ENCODE assay signal across 21 cellular contexts in genomic region chr16:29317269-29317668, GRCh38.
"Had no signal": no experiment of that assay in that cellular context is flagged by ENCODE, and none has a peak within 500 bp of the region (broad histone marks: within the 10 kb centered on the region; RNA-seq: fewer than 3 reads in every experiment).

No MANE protein-coding gene starts in this region.

- H3K27ac Mint-ChIP-seq: effector memory CD8-positive, alpha-beta T cell; progenitor cell of endocrine pancreas; stimulated activated naive B cell treated with anti-CD40 and anti-IgM and Interleukin-4, amounts not matched to agents 10 μg/mL and 1 μg/mL and 100 μg/mL, for 72 hours had no signal

- H3K4me3 Mint-ChIP-seq: effector memory CD8-positive, alpha-beta T cell; naive thymus-derived CD8-positive, alpha-beta T cell; stimulated activated naive B cell treated with anti-CD40 and anti-IgM and Interleukin-4, amounts not matched to agents 10 μg/mL and 1 μg/mL and 100 μg/mL, for 72 hours had no signal

- H3K4me3 ChIP-seq: esophagus muscularis mucosa, gastrocnemius medialis, mucosa of descending colon, pancreas, stomach, thoracic aorta, transverse colon had no signal

- H3K36me3 Mint-ChIP-seq: naive thymus-derived CD8-positive, alpha-beta T cell had no signal

- H3K27me3 ChIP-seq: esophagus muscularis mucosa, gastrocnemius medialis, pancreas, stomach, transverse colon had no signal

- H3K9me3 ChIP-seq: esophagus muscularis mucosa, gastrocnemius medialis, mucosa of descending colon, pancreas, stomach, thoracic aorta, transverse colon had no signal

- H3K27ac ChIP-seq: epithelial cell of prostate, esophagus muscularis mucosa, gastrocnemius medialis, pancreas, stomach, thoracic aorta, transverse colon had no signal

- ATAC-seq: effector memory CD8-positive, alpha-beta T cell; left lobe of liver; naive thymus-derived CD8-positive, alpha-beta T cell; right cardiac atrium had no signal

- H3K4me1 ChIP-seq: gastrocnemius medialis, pancreas had no signal

- H3K9me3 Mint-ChIP-seq: effector memory CD8-positive, alpha-beta T cell; naive thymus-derived CD8-positive, alpha-beta T cell; stimulated activated naive B cell treated with anti-CD40 and anti-IgM and Interleukin-4, amounts not matched to agents 10 μg/mL and 1 μg/mL and 100 μg/mL, for 72 hours had no signal

- DNase-seq: cortex of kidney; effector memory CD8-positive, alpha-beta T cell; gastrocnemius medialis; islet precursor cell; mammary epithelial cell; mucosa of descending colon; naive thymus-derived CD8-positive, alpha-beta T cell; occipital lobe; small intestine; stimulated activated CD4-positive, alpha-beta T cell treated with anti-CD3 and anti-CD28 coated beads, Interleukin-12 subunit alpha, Interleukin-12 subunit beta, amount 100 ng/mL, for 4 hours; stimulated activated naive B cell treated with anti-CD40 and anti-IgM and Interleukin-4, amounts not matched to agents 10 μg/mL and 1 μg/mL and 100 μg/mL, for 72 hours; stomach; substantia nigra; transverse colon had no signal

- H3K36me3 ChIP-seq: gastrocnemius medialis, pancreas, thoracic aorta, transverse colon had no signal

- H3K27me3 Mint-ChIP-seq: effector memory CD8-positive, alpha-beta T cell; naive thymus-derived CD8-positive, alpha-beta T cell; stimulated activated naive B cell treated with anti-CD40 and anti-IgM and Interleukin-4, amounts not matched to agents 10 μg/mL and 1 μg/mL and 100 μg/mL, for 72 hours had no signal

- FAIRE-seq: pancreas, small intestine had no signal
